Comparison of ENCODE assay signal across 1 cellular context in the genomic region with DNA sequence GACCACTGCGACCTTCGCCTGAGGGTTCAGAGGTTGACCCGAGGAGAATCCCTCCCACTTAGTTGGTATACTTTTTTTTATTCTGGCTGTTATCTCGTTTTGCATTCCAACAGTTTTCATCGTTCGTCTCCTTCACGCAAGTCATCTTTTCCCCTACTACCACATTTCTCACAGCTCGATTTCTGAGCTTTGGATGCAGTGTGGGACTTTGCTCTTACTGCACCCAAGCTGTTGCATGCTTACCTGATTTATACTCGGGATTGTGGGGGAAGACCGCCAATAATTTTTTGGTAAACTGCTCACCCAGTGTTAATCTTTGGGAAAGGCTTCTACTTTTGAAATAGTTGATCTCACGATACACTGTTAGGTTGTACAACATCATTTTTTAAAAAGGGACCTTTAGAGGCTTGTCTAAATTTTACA.
TF ChIP-seq lines count a peak whose summit lies in the region.

No MANE protein-coding gene starts in this region.

TF ChIP-seq in GM12878, 131 proteins besides CTCF, POLR2A, EP300 and RAD21 (continued from another document):
- TF ChIP-seq, protein P1, sequence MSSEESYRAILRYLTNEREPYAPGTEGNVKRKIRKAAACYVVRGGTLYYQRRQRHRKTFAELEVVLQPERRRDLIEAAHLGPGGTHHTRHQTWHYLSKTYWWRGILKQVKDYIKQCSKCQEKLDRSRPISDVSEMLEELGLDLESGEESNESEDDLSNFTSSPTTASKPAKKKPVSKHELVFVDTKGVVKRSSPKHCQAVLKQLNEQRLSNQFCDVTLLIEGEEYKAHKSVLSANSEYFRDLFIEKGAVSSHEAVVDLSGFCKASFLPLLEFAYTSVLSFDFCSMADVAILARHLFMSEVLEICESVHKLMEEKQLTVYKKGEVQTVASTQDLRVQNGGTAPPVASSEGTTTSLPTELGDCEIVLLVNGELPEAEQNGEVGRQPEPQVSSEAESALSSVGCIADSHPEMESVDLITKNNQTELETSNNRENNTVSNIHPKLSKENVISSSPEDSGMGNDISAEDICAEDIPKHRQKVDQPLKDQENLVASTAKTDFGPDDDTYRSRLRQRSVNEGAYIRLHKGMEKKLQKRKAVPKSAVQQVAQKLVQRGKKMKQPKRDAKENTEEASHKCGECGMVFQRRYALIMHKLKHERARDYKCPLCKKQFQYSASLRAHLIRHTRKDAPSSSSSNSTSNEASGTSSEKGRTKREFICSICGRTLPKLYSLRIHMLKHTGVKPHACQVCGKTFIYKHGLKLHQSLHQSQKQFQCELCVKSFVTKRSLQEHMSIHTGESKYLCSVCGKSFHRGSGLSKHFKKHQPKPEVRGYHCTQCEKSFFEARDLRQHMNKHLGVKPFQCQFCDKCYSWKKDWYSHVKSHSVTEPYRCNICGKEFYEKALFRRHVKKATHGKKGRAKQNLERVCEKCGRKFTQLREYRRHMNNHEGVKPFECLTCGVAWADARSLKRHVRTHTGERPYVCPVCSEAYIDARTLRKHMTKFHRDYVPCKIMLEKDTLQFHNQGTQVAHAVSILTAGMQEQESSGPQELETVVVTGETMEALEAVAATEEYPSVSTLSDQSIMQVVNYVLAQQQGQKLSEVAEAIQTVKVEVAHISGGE (CRISPR knock-in tag; IDR thresholded peaks at IDR 0.05), result no peak
- TF ChIP-seq SP1 (IDR thresholded peaks at IDR 0.05; ENCODE audit: low read depth, low read length) (no peak), SUZ12 (IDR thresholded peaks at IDR 0.05; ENCODE audit: unreplicated experiment) (no peak), MXI1 (IDR thresholded peaks at IDR 0.05; ENCODE audit: low read depth, low read length) (no peak), LARP7 (IDR thresholded peaks at IDR 0.05) (no peak), ETV6 (conservative IDR thresholded peaks at IDR 0.05 in 1 of 2, IDR thresholded peaks at IDR 0.05 in 1 of 2; ENCODE audit: borderline replicate concordance in 1 of 2, low read depth in 1 of 2) (no peak), ATF7 (IDR thresholded peaks at IDR 0.05; ENCODE audit: low read depth) (no peak)
TF ChIP-seq in GM12878: peak in this region for 0.
